In the genomic region with DNA sequence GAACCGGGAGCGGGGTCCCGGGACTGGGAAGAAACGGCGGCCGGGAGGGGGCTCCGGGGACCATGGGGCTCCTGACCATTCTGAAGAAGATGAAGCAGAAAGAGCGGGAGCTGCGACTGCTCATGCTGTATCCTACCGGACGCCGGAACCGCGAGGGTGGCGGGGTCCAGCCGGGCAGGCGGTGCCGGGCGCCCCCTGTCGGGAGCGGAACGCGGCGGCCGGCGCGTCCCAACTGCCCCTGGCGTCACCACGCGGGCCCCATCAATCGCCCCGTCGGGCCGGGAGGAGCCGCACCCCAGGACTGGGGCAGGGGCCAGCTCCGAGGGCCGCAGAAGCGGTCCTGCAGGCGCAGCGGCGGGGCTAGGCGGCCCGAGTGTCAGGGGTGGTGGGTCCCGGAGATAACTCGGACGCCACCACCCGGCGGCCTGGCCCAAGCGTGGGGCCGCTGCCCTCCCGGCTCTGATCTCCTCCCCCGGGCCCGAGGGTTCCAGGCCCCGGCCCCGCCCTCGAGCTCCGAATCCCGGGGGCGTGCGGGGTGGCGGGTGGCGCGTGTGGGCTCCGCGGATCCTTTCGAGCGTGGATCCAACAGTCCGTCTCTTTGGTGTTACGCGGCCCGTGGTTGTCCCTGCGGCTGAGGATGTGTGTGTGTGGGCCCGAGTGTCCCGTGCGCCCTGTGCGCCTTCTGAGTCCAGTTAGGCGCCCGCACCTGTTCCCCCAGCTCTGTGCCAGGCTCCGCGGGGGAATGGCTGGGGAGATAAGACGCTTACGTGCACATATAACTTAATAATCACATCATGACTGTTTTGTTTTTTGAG, we compare ENCODE assay signal across 8 cellular contexts. TPM values are rescaled to one million over a fixed set of nuclear protein-coding genes. Genes with fewer than 3 reads are reported as not detected.
A peak's percentile ranks its signal among the peaks of the same experiment; 100 is the strongest.
DNase-seq lines count a peak whose midpoint lies in the region; ATAC-seq and TF ChIP-seq lines count a peak whose summit lies in the region.

Gene ARL2, plus strand, starts transcription at position 15 of the 815 bp plus-strand sequence. Its CDS starts 48 bp downstream, at position 63.

- TF ChIP-seq CTCF in astrocyte of the cerebellum (IDR thresholded peaks at IDR 0.05; ENCODE audit: low read depth, low read length, missing control alignments): peak; percentile 77

- DNase-seq in COLO668 (lab: John Stamatoyannopoulos, UW; ENCODE audit: unreplicated experiment) (peak; percentile 91), SK-MEL-5 (ENCODE audit: low read depth, low spot score) (no peak), astrocyte of the cerebellum (ENCODE audit: low read depth) (no peak), Ammon's horn (ENCODE audit: low spot score) (no peak)
- DNase-seq in stimulated activated CD4-positive, alpha-beta T cell treated with anti-CD3 and anti-CD28 coated beads, Interleukin-1b, Interleukin-23, amount 100 ng/mL, for 48 hours: peak; percentile 39

- H3K4me1 ChIP-seq in iPS-18a (ENCODE audit: control insufficient read depth, low read depth, low read length): no peaks in the 10 kb centered on the region

- in situ Hi-C loops in SK-MEL-5 (cut with HindIII; ENCODE audit: low pct_unique_long_range_greater_than_20kb, low sequenced_read_pairs): no loop called here
- in situ Hi-C loops in astrocyte of the cerebellum (cut with HindIII; ENCODE audit: low sequenced_read_pairs): no loop called here

- H3K36me3 ChIP-seq in iPS-18a (ENCODE audit: control insufficient read depth, low read depth, low read length): peaks cover 11% of the 10 kb centered on the region

- no peaks in the 10 kb centered on the region for H3K27me3 ChIP-seq in iPS-18a (ENCODE audit: control insufficient read depth, insufficient read depth, low read length)

- H3K27ac ChIP-seq in iPS-18a (ENCODE audit: low read length): peak within 1 kb of the TSS; percentile 66

- peak; percentile 69 for ATAC-seq in GM19035 (IDR thresholded peaks at IDR 0.05; ENCODE audit: unreplicated experiment)
- ATAC-seq in HG03159 (IDR thresholded peaks at IDR 0.05; ENCODE audit: unreplicated experiment): peak; percentile 73

- no peaks in the 10 kb centered on the region for H3K9me3 ChIP-seq in iPS-18a (ENCODE audit: control insufficient read depth, low read depth, low read length)

- H3K4me3 ChIP-seq in astrocyte of the cerebellum (ENCODE audit: low read depth, low read length): peak within 1 kb of the TSS; percentile 78
- peak within 1 kb of the TSS; percentile 63 for H3K4me3 ChIP-seq in iPS-18a (ENCODE audit: low read length)

- H3K9ac ChIP-seq in iPS-18a (ENCODE audit: low read length): peak within 1 kb of the TSS; percentile 63

RNA-seq across cellular contexts. Expression of gene ARL2, which starts in this region (rescaled TPM):
- 88.5 and 88.6 TPM in 2 replicates for total RNA-seq in SK-MEL-5 (2014; rRNA removed; shearing (Covaris generic))
- polyA plus RNA-seq in SK-MEL-5 (2015; cell fraction: cytosol; rRNA removed): 92.0 and 133 TPM in 2 replicates
- 11.9 and 28.2 TPM in 2 replicates for polyA plus RNA-seq in SK-MEL-5 (2015; cell fraction: nucleus; rRNA removed)

Comparison
In these comparisons a context has a peak if more than half of its experiments do, and no peak if none do; other contexts are left out.
1. DNase-seq: peak in COLO668 (single experiment) and stimulated activated CD4-positive, alpha-beta T cell treated with anti-CD3 and anti-CD28 coated beads, Interleukin-1b, Interleukin-23, amount 100 ng/mL, for 48 hours (single experiment); none in SK-MEL-5 (single experiment), astrocyte of the cerebellum (single experiment) and Ammon's horn (single experiment).